ENCODE assay signal across 1 cellular context in genomic region chr12:1500095-1500801, GRCh38.
TF ChIP-seq lines count a peak whose summit lies in the region.

No MANE protein-coding gene starts in this region.

TF ChIP-seq in K562, 482 proteins besides CTCF, POLR2A, EP300 and RAD21 (continued from another document and continues in another):
- no peak for TF ChIP-seq TSHZ1 (CRISPR knock-in tag; IDR thresholded peaks at IDR 0.05)
- TF ChIP-seq KLF10 (CRISPR knock-in tag; IDR thresholded peaks at IDR 0.05), result no peak
- TF ChIP-seq PCBP1 (IDR thresholded peaks at IDR 0.05; ENCODE audit: low read depth, low read length, poor library complexity, severe bottlenecking), result no peak
- TF ChIP-seq SIX5 (IDR thresholded peaks at IDR 0.05; ENCODE audit: borderline replicate concordance in 1 of 2, insufficient read depth in 1 of 2, low read depth in 1 of 2, low read length in 2 of 2), result no peak
- TF ChIP-seq ZSCAN29 (IDR thresholded peaks at IDR 0.05), result no peak
- no peak for TF ChIP-seq ARNT (IDR thresholded peaks at IDR 0.05)
- no peak for TF ChIP-seq CHCHD3 (CRISPR knock-in tag; IDR thresholded peaks at IDR 0.05)
- no peak for TF ChIP-seq ZNF239 (CRISPR knock-in tag; IDR thresholded peaks at IDR 0.05)
- TF ChIP-seq ZFP30 (CRISPR knock-in tag; IDR thresholded peaks at IDR 0.05; ENCODE audit: borderline replicate concordance), result no peak
- TF ChIP-seq GMEB1 (CRISPR knock-in tag; IDR thresholded peaks at IDR 0.05), result no peak
- TF ChIP-seq ZNF512 (tag; IDR thresholded peaks at IDR 0.05), result no peak
- no peak for TF ChIP-seq CSDE1 (IDR thresholded peaks at IDR 0.05)
- TF ChIP-seq ZNF436 (CRISPR knock-in tag; IDR thresholded peaks at IDR 0.05), result no peak
- TF ChIP-seq ZNF431 (CRISPR knock-in tag; IDR thresholded peaks at IDR 0.05), result no peak
- TF ChIP-seq FOXP4 (CRISPR knock-in tag; IDR thresholded peaks at IDR 0.05; ENCODE audit: borderline replicate concordance), result no peak
- peak; percentile 92 for TF ChIP-seq ZNF592 (IDR thresholded peaks at IDR 0.05)
- no peak for TF ChIP-seq SMC3 (conservative IDR thresholded peaks at IDR 0.05; ENCODE audit: insufficient read depth, low read depth, low read length)
- TF ChIP-seq GTF2A2 (tag; IDR thresholded peaks at IDR 0.05), result no peak
- TF ChIP-seq ZNF707 (CRISPR knock-in tag; conservative IDR thresholded peaks at IDR 0.05), result no peak
- no peak for TF ChIP-seq HDGF (IDR thresholded peaks at IDR 0.05)
- no peak for TF ChIP-seq GTF2B (IDR thresholded peaks at IDR 0.05; ENCODE audit: extremely low read depth, insufficient read length)
- TF ChIP-seq RBM25 (IDR thresholded peaks at IDR 0.05; ENCODE audit: low read depth, low read length, severe bottlenecking), result no peak
- no peak for TF ChIP-seq ZNF445 (CRISPR knock-in tag; IDR thresholded peaks at IDR 0.05; ENCODE audit: low read depth)
- TF ChIP-seq NR2C2 (CRISPR knock-in tag; IDR thresholded peaks at IDR 0.05), result no peak
- TF ChIP-seq NR2C2 (tag; IDR thresholded peaks at IDR 0.05), result peak; percentile 62
- TF ChIP-seq ATF4 (CRISPR knock-in tag; IDR thresholded peaks at IDR 0.05), result no peak
- TF ChIP-seq RBM39 (optimal IDR thresholded peaks at IDR 0.05; ENCODE audit: low read depth, low read length), result no peak
- TF ChIP-seq OTX1 (CRISPR knock-in tag; IDR thresholded peaks at IDR 0.05), result no peak
- TF ChIP-seq CHAMP1 (IDR thresholded peaks at IDR 0.05), result no peak
- no peak for TF ChIP-seq ZNF668 (CRISPR knock-in tag; IDR thresholded peaks at IDR 0.05)
- TF ChIP-seq ZNF184 (CRISPR knock-in tag; IDR thresholded peaks at IDR 0.05), result no peak
- TF ChIP-seq SMAD3 (CRISPR knock-in tag; conservative IDR thresholded peaks at IDR 0.05), result no peak
- TF ChIP-seq POLR3A (IDR thresholded peaks at IDR 0.05; ENCODE audit: borderline replicate concordance, extremely low read depth, insufficient read depth, insufficient read length), result no peak
- TF ChIP-seq NFATC3 (IDR thresholded peaks at IDR 0.05), result no peak
- TF ChIP-seq YY1 (IDR thresholded peaks at IDR 0.05; ENCODE audit: borderline replicate concordance in 1 of 3, control insufficient read depth in 1 of 3, extremely low read depth in 1 of 3, insufficient read depth in 3 of 3, insufficient read length in 1 of 3, insufficient replicate concordance in 2 of 3, low read depth in 1 of 3, low read length in 2 of 3), result peak in 1 of 3 experiments; percentile 45
- TF ChIP-seq CBX3 (IDR thresholded peaks at IDR 0.05; ENCODE audit: borderline replicate concordance in 1 of 2, low read length in 2 of 2), result no peak; a peak in 1 of 3 replicates
- TF ChIP-seq MIER1 (IDR thresholded peaks at IDR 0.05; ENCODE audit: low read depth), result no peak
- TF ChIP-seq BCLAF1 (IDR thresholded peaks at IDR 0.05; ENCODE audit: borderline replicate concordance in 1 of 2, control insufficient read depth in 1 of 2, low read depth in 2 of 2, low read length in 1 of 2), result no peak
- no peak for TF ChIP-seq MITF (IDR thresholded peaks at IDR 0.05)
